ENCODE assay signal across 16 cellular contexts in genomic region chr10:122053314-122053713, GRCh38.
DNase-seq lines count a peak whose midpoint lies in the region; ATAC-seq and TF ChIP-seq lines count a peak whose summit lies in the region.
"Had no signal": no experiment of that assay in that cellular context is flagged by ENCODE, and none has a peak within 500 bp of the region (broad histone marks: within the 10 kb centered on the region; RNA-seq: fewer than 3 reads in every experiment).

No MANE protein-coding gene starts in this region.

- DNase-seq in left ventricle myocardium inferior: no peak
- DNase-seq in left cardiac atrium: no peak
- no peak for DNase-seq in foreskin keratinocyte
- no peak for DNase-seq in psoas muscle
- DNase-seq in upper lobe of right lung: peak; percentile 26
- no peak for DNase-seq in NCI-H146 (lab: John Stamatoyannopoulos, UW)
- DNase-seq in NCI-H1417 treated with DMSO at 0.1 percent for 48 hours (lab: John Stamatoyannopoulos, UW): no peak
- no peak for DNase-seq in Caco-2
- DNase-seq: CD4-positive, alpha-beta memory T cell; NCI-H1105; NCI-H1694 treated with DMSO at 0.1 percent for 48 hours; NCI-H510A; NCI-H774 had no signal

- H3K9me3 Mint-ChIP-seq in Caco-2 (ENCODE audit: unreplicated experiment): no peaks in the 10 kb centered on the region

- no peak overlapping the region for H3K27ac Mint-ChIP-seq in Caco-2 (ENCODE audit: unreplicated experiment)
- H3K27ac Mint-ChIP-seq: CD4-positive, alpha-beta memory T cell had no signal

- peaks cover 9% of the 10 kb centered on the region for H3K36me3 ChIP-seq in left ventricle myocardium inferior
- peaks cover 0 to 69% of the 10 kb centered on the region in 2 donors for H3K36me3 ChIP-seq in psoas muscle (ENCODE audit: insufficient read depth in 1 of 2, low read depth in 1 of 2)
- no peaks in the 10 kb centered on the region for H3K36me3 ChIP-seq in upper lobe of right lung
- no peaks in the 10 kb centered on the region for H3K36me3 ChIP-seq in Caco-2 (ENCODE audit: control insufficient read depth, insufficient read depth, low read length)
- H3K36me3 ChIP-seq: BE2C had no signal

- CTCF ChIA-PET in Caco-2 (lab: Charles Lee): no interaction called here

- H3K9me3 ChIP-seq in left ventricle myocardium inferior (replicated peaks) (no peaks in the 10 kb centered on the region), psoas muscle (no peaks in the 10 kb centered on the region), upper lobe of right lung (no peaks in the 10 kb centered on the region), Caco-2 (no peaks in the 10 kb centered on the region; the same call in 1 of the 2 replicates)
- H3K9me3 ChIP-seq: BE2C had no signal

- peak overlapping the region; percentile 78 for H3K27ac ChIP-seq in left ventricle myocardium inferior (replicated peaks)
- H3K27ac ChIP-seq in foreskin keratinocyte: peak overlapping the region; percentile 31
- peak overlapping the region; percentile 94 for H3K27ac ChIP-seq in psoas muscle
- H3K27ac ChIP-seq in upper lobe of right lung: no peak overlapping the region

- POLR2A ChIA-PET in Caco-2 (lab: Charles Lee): no interaction called here

- no peak for ATAC-seq in left cardiac atrium
- ATAC-seq in foreskin keratinocyte: no peak
- no peak for ATAC-seq in psoas muscle
- no peak for ATAC-seq in upper lobe of right lung

- H3K4me1 ChIP-seq in left ventricle myocardium inferior (peaks cover 76% of the 10 kb centered on the region), foreskin keratinocyte (peaks cover 7% of the 10 kb centered on the region), psoas muscle (peaks cover 50% of the 10 kb centered on the region), upper lobe of right lung (peaks cover 5% of the 10 kb centered on the region), Caco-2 (peaks cover 30% of the 10 kb centered on the region)
- H3K4me1 ChIP-seq: BE2C had no signal

- peaks cover 16% of the 10 kb centered on the region for H3K4me1 Mint-ChIP-seq in Caco-2 (ENCODE audit: low read depth, unreplicated experiment)
- H3K4me1 Mint-ChIP-seq: CD4-positive, alpha-beta memory T cell had no signal

- TF ChIP-seq CTCF in left ventricle myocardium inferior (IDR thresholded peaks at IDR 0.05; ENCODE audit: borderline replicate concordance) (no peak), foreskin keratinocyte (conservative IDR thresholded peaks at IDR 0.05) (no peak), psoas muscle (IDR thresholded peaks at IDR 0.05) (no peak), upper lobe of right lung (IDR thresholded peaks at IDR 0.05) (no peak), Caco-2 (IDR thresholded peaks at IDR 0.05; ENCODE audit: insufficient read depth in 1 of 2, low read depth in 1 of 2, low read length in 1 of 2, severe bottlenecking in 1 of 2, unreplicated experiment in 1 of 2) (no peak)

- no peak overlapping the region for H3K4me3 Mint-ChIP-seq in Caco-2 (ENCODE audit: unreplicated experiment)
- H3K4me3 Mint-ChIP-seq: CD4-positive, alpha-beta memory T cell had no signal

- intact Hi-C loops in left ventricle myocardium inferior (cut with micrococcal nuclease) (no loop called here), left cardiac atrium (cut with DNase I) (loop anchor here (5.0 to 10.0 kb wide), 3 partner anchors 59 to 171 kb away; no protein-coding TSS in a partner anchor), psoas muscle (cut with DNase I) (loop anchor here (5.0 to 10.0 kb wide), 2 partner anchors 59 to 129 kb away; partner anchors contain the start of gene ATE1 (in 1 of the 2)), upper lobe of right lung (cut with DNase I) (loop anchor here (10.0 kb wide), 1 partner anchor 61 kb away; no protein-coding TSS in a partner anchor), Caco-2 (cut with micrococcal nuclease; ENCODE audit: unreplicated experiment) (loop anchor here (5.0 kb wide), 1 partner anchor 126 kb away; the partner anchor contains the start of gene ATE1)

- no peaks in the 10 kb centered on the region for H3K27me3 Mint-ChIP-seq in Caco-2 (ENCODE audit: insufficient read depth, unreplicated experiment)

- peaks cover 57% of the 10 kb centered on the region for H3K36me3 Mint-ChIP-seq in Caco-2 (ENCODE audit: insufficient read depth, unreplicated experiment)
- H3K36me3 Mint-ChIP-seq: CD4-positive, alpha-beta memory T cell had no signal

- 78 to 85% (median 81%) methylated on average over 8 of the region's 8 CpGs for WGBS in psoas muscle, 3 donors

- BruUV-seq in Caco-2 (replicated peaks; lab: Mats Ljungman, UMichigan): no TSS peak

- no peaks in the 10 kb centered on the region for H3K27me3 ChIP-seq in left ventricle myocardium inferior (ENCODE audit: low read depth)
- no peaks in the 10 kb centered on the region for H3K27me3 ChIP-seq in foreskin keratinocyte
- no peaks in the 10 kb centered on the region for H3K27me3 ChIP-seq in psoas muscle (ENCODE audit: insufficient read depth in 3 of 3, low read length in 2 of 3)
- no peaks in the 10 kb centered on the region for H3K27me3 ChIP-seq in upper lobe of right lung
- no peaks in the 10 kb centered on the region for H3K27me3 ChIP-seq in Caco-2 (replicated peaks; ENCODE audit: control insufficient read depth, insufficient read depth, low read length)
- H3K27me3 ChIP-seq: BE2C had no signal

- H3K4me3 ChIP-seq in left ventricle myocardium inferior (no peak overlapping the region), psoas muscle (no peak overlapping the region), upper lobe of right lung (no peak overlapping the region), Caco-2 (ENCODE audit: low read depth, low read length) (no peak overlapping the region)
- H3K4me3 ChIP-seq: GM12878, K562 had no signal
